Comparison of ENCODE assay signal across 19 cellular contexts in the genomic region with DNA sequence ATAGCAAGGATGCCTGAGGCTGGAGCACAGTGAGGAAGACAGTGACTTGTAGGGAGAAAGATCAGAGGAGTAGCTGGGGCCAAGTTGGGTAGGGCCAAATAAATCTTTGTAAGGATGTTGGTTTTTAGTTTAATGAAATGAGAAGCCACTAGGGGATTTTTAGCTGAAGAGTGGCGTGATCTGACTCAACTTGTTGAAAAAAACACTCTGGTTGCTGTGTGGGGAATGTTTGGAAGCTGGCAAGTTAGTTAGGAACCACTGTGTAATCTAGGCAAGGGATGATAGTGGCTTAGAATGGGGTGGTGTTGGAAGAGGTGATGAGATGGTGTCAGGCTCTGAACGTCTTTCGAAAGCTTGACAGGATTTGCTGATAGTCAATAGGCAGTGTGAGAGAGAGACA.
DNase-seq lines count a peak whose midpoint lies in the region; ATAC-seq, FAIRE-seq and TF ChIP-seq lines count a peak whose summit lies in the region.
"Had no signal": no experiment of that assay in that cellular context is flagged by ENCODE, and none has a peak within 500 bp of the region (broad histone marks: within the 10 kb centered on the region; RNA-seq: fewer than 3 reads in every experiment).

No MANE protein-coding gene starts in this region.

- CTCF ChIA-PET in H1 (lab: Charles Lee; ENCODE audit: partially characterized antibody) = interaction anchor here (0.7 to 1.2 kb wide), 4 partner anchors 8 to 256 kb away, joined by 3 read pairs; no protein-coding TSS in a partner anchor

- H4K5ac ChIP-seq in H1 (ENCODE audit: insufficient read length, low read depth, low read length) (no peak overlapping the region), mesendoderm (ENCODE audit: low read length) (no peak overlapping the region)

- no peak overlapping the region for H3K4me3 ChIP-seq in H1 (ENCODE audit: extremely low read depth in 1 of 4, insufficient read depth in 2 of 4, low read depth in 3 of 4, low read length in 4 of 4)
- no peak overlapping the region for H3K4me3 ChIP-seq in mesendoderm (ENCODE audit: low read length)
- no peak overlapping the region for H3K4me3 ChIP-seq in aorta (ENCODE audit: low read length in 2 of 2)
- H3K4me3 ChIP-seq: BLaER1 treated with 17β-estradiol and CSF1 and Interleukin-3, amounts not matched to agents 10 nM and 100 nM had no signal

- DNase-seq in Right ventricle myocardium superior (no peak), cardiac septum (ENCODE audit: low spot score) (no peak), H1 (ENCODE audit: low read depth in 1 of 2, low spot score in 2 of 2) (no peak), mesendoderm (peak; percentile 63), aorta (no peak), GOT3 (lab: John Stamatoyannopoulos, UW) (no peak)
- no peak for DNase-seq in stimulated activated naive CD4-positive, alpha-beta T cell (lab: John Stamatoyannopoulos, UW)
- DNase-seq: 8988T; CD8-positive, alpha-beta memory T cell; DMS79 treated with DMSO at 0.1 percent for 48 hours; H7; Karpas-422; NCI-H187; NCI-H226; NCI-H524 treated with DMSO at 0.1 percent for 48 hours had no signal

- POLR2A ChIA-PET in H1 (lab: Charles Lee; ENCODE audit: partially characterized antibody) = no interaction called here

- H4K20me1 ChIP-seq in H1 (replicated peaks in 1 of 2; ENCODE audit: control insufficient read depth in 1 of 2, insufficient read depth in 2 of 2, low read length in 2 of 2) = no peaks in the 10 kb centered on the region
- H4K20me1 ChIP-seq: BLaER1 treated with 17β-estradiol and CSF1 and Interleukin-3, amounts not matched to agents 10 nM and 100 nM had no signal

- no peaks in the 10 kb centered on the region for H3K36me3 ChIP-seq in H1 (ENCODE audit: control insufficient read depth in 2 of 4, insufficient read depth in 4 of 4, low read length in 3 of 4)
- no peaks in the 10 kb centered on the region for H3K36me3 ChIP-seq in mesendoderm (ENCODE audit: control insufficient read depth, insufficient read depth, low read length)
- no peaks in the 10 kb centered on the region for H3K36me3 ChIP-seq in aorta (ENCODE audit: control insufficient read depth in 1 of 2, insufficient read depth in 2 of 2, low read length in 1 of 2)
- H3K36me3 ChIP-seq: BLaER1 treated with 17β-estradiol and CSF1 and Interleukin-3, amounts not matched to agents 10 nM and 100 nM had no signal

- H2BK12ac ChIP-seq in H1 (ENCODE audit: low read depth, low read length) = no peak overlapping the region

- 74% methylated on average over 3 of the region's 3 CpGs; no CpG with 5 or more reads in 1 of the 2 experiments for WGBS in H1 (ENCODE audit: extremely low coverage in 1 of 2, insufficient coverage in 1 of 2, insufficient read length in 1 of 2, insufficient replicate concordance in 2 of 2, low coverage in 1 of 2, low lambda C conversion rate in 2 of 2, missing lambda C conversion rate in 1 of 2), 2 experiments
- WGBS in mesendoderm (ENCODE audit: extremely low coverage, insufficient coverage, low lambda C conversion rate) = no CpG with 5 or more reads among the region's 3 CpGs
- 55 to 69% methylated on average over 3 of the region's 3 CpGs for WGBS in aorta, 2 donors

- no peak for TF ChIP-seq POLR2A in H1 (IDR thresholded peaks at IDR 0.05; ENCODE audit: control extremely low read depth in 1 of 2, low read depth in 2 of 2, low read length in 2 of 2)

- no peak overlapping the region for H3K27ac ChIP-seq in H1 (ENCODE audit: low read depth, low read length)
- H3K27ac ChIP-seq in mesendoderm (ENCODE audit: low read depth, low read length) = no peak overlapping the region
- no peak overlapping the region for H3K27ac ChIP-seq in aorta (ENCODE audit: low read depth in 1 of 2, low read length in 2 of 2)
- H3K27ac ChIP-seq: BLaER1 treated with 17β-estradiol and CSF1 and Interleukin-3, amounts not matched to agents 10 nM and 100 nM had no signal

- H2BK120ac ChIP-seq in H1 (replicated peaks; ENCODE audit: low read depth, low read length) (no peak overlapping the region), mesendoderm (ENCODE audit: low read depth, low read length) (no peak overlapping the region)

- no peak for TF ChIP-seq RAD21 in H1 (IDR thresholded peaks at IDR 0.05 in 1 of 2, conservative IDR thresholded peaks at IDR 0.05 in 1 of 2; ENCODE audit: low read depth in 2 of 2, low read length in 2 of 2)

- no peak overlapping the region for H3K4ac ChIP-seq in H1 (replicated peaks; ENCODE audit: insufficient read length, low read depth, low read length)
- peak overlapping the region; percentile 12 for H3K4ac ChIP-seq in mesendoderm (ENCODE audit: low read depth, low read length)

- no peak overlapping the region for H2AK5ac ChIP-seq in H1 (ENCODE audit: low read depth, low read length)
- no peak overlapping the region for H2AK5ac ChIP-seq in mesendoderm (ENCODE audit: low read length)

- no peak overlapping the region for H4K91ac ChIP-seq in H1 (replicated peaks; ENCODE audit: insufficient read length, low read length)

- no peaks in the 10 kb centered on the region for H3K9me3 ChIP-seq in H1 (ENCODE audit: insufficient read depth in 2 of 2, low read depth in 1 of 2, low read length in 1 of 2)
- H3K9me3 ChIP-seq in aorta (ENCODE audit: control insufficient read depth, low read length) = no peaks in the 10 kb centered on the region

- intact Hi-C loops in Right ventricle myocardium superior (cut with DNase I) (no loop called here), cardiac septum (cut with DNase I) (no loop called here), aorta (cut with DNase I) (loop anchor here in 1 of 2 donors (5.0 kb wide), 1 partner anchor 64 kb away; no protein-coding TSS in a partner anchor)

- no peak for TF ChIP-seq EP300 in H1 (IDR thresholded peaks at IDR 0.05; ENCODE audit: borderline replicate concordance in 1 of 2, low read depth in 2 of 2, low read length in 2 of 2)

- H3K56ac ChIP-seq in H1 (replicated peaks; ENCODE audit: insufficient read length, low read depth, low read length) (no peak overlapping the region), mesendoderm (ENCODE audit: low read length) (no peak overlapping the region)

- no peak overlapping the region for H4K8ac ChIP-seq in H1 (ENCODE audit: extremely low read depth, insufficient read depth, low read length)
- H4K8ac ChIP-seq in mesendoderm (ENCODE audit: low read depth, low read length) = no peak overlapping the region

- H2BK15ac ChIP-seq in H1 (ENCODE audit: low read length) (no peak overlapping the region), mesendoderm (replicated peaks; ENCODE audit: low read depth) (no peak overlapping the region)

- H3K27me3 ChIP-seq in H1 (replicated peaks in 1 of 4; ENCODE audit: control insufficient read depth in 3 of 4, extremely low read depth in 1 of 4, insufficient read depth in 3 of 4, low read length in 3 of 4) (no peaks in the 10 kb centered on the region), mesendoderm (ENCODE audit: insufficient read depth, low read length, poor library complexity) (no peaks in the 10 kb centered on the region), aorta (ENCODE audit: control insufficient read depth in 1 of 2, insufficient read depth in 2 of 2, low read length in 1 of 2) (no peaks in the 10 kb centered on the region)
- H3K27me3 ChIP-seq: BLaER1 treated with 17β-estradiol and CSF1 and Interleukin-3, amounts not matched to agents 10 nM and 100 nM had no signal

- H2AFZ ChIP-seq in H1 (ENCODE audit: low read length) = no peak overlapping the region

- H3K23me2 ChIP-seq in H1 (ENCODE audit: low read depth, low read length) = no peaks in the 10 kb centered on the region

- H3K4me1 ChIP-seq in H1 (replicated peaks in 1 of 4; ENCODE audit: control insufficient read depth in 3 of 4, insufficient read depth in 4 of 4, low read length in 3 of 4) = peaks cover 0 to 2% (median 0%) of the 10 kb centered on the region in 4 experiments; a peak in 2 of 7 replicates
- H3K4me1 ChIP-seq in mesendoderm (ENCODE audit: control insufficient read depth, low read depth, low read length) = no peaks in the 10 kb centered on the region
- H3K4me1 ChIP-seq in aorta (ENCODE audit: control insufficient read depth in 1 of 2, insufficient read depth in 2 of 2, low read length in 2 of 2) = peaks cover 0 to 1% of the 10 kb centered on the region in 2 donors

- H3K23ac ChIP-seq in H1 (ENCODE audit: insufficient read length) (no peak overlapping the region), mesendoderm (ENCODE audit: low read length) (no peak overlapping the region)

- FAIRE-seq in H1 (lab: Jason Lieb, UNC) = peak; percentile 19
- FAIRE-seq: G401.6, GM12891 had no signal

- no peak for TF ChIP-seq CTCF in H1 (IDR thresholded peaks at IDR 0.05; ENCODE audit: control extremely low read depth in 1 of 3, insufficient read depth in 1 of 3, low read depth in 1 of 3, low read length in 3 of 3)

- H3K4me2 ChIP-seq in H1 (ENCODE audit: insufficient read depth in 1 of 2, low read depth in 2 of 2, low read length in 2 of 2) (no peak overlapping the region), mesendoderm (ENCODE audit: low read length) (no peak overlapping the region)

- no peak overlapping the region for H2BK20ac ChIP-seq in H1 (ENCODE audit: low read length)

- H3K14ac ChIP-seq in H1 (ENCODE audit: insufficient read length) = no peak overlapping the region

- H3K18ac ChIP-seq in H1 (ENCODE audit: extremely low read depth, low read length) (no peak overlapping the region), mesendoderm (ENCODE audit: low read length) (peak overlapping the region; percentile 47)

- H2BK5ac ChIP-seq in H1 (ENCODE audit: low read depth, low read length) (no peak overlapping the region), mesendoderm (ENCODE audit: low read length) (no peak overlapping the region)

- ATAC-seq in Right ventricle myocardium superior (ENCODE audit: poor library complexity) (peak; percentile 81), aorta (ENCODE audit: low FRiP score) (peak; percentile 44), HG02588 (IDR thresholded peaks at IDR 0.05; ENCODE audit: unreplicated experiment) (no peak)

- H3K9ac ChIP-seq in H1 (replicated peaks in 1 of 4; ENCODE audit: extremely low read depth in 1 of 4, low read depth in 3 of 4, low read length in 3 of 4) = no peak overlapping the region
- no peak overlapping the region for H3K9ac ChIP-seq in mesendoderm (ENCODE audit: low read length)
- H3K9ac ChIP-seq: BLaER1 treated with 17β-estradiol and CSF1 and Interleukin-3, amounts not matched to agents 10 nM and 100 nM had no signal

- no peaks in the 10 kb centered on the region for H3K79me2 ChIP-seq in H1 (ENCODE audit: control insufficient read depth in 1 of 2, insufficient read depth in 2 of 2, low read length in 2 of 2)
- H3K79me2 ChIP-seq in mesendoderm (ENCODE audit: control insufficient read depth, insufficient read depth, low read length) = no peaks in the 10 kb centered on the region

- H3K79me1 ChIP-seq in H1 (ENCODE audit: low read depth, low read length) (no peaks in the 10 kb centered on the region), mesendoderm (ENCODE audit: low read length) (no peaks in the 10 kb centered on the region)

TF ChIP-seq in H1, 55 proteins besides CTCF, POLR2A, EP300 and RAD21 (continues in another document):
- no peak for TF ChIP-seq BRCA1 (IDR thresholded peaks at IDR 0.05; ENCODE audit: low read depth, low read length)
- TF ChIP-seq YY1 (IDR thresholded peaks at IDR 0.05; ENCODE audit: low read depth, low read length) = no peak
- TF ChIP-seq HDAC6 (IDR thresholded peaks at IDR 0.05; ENCODE audit: low read depth, low read length) = no peak
- TF ChIP-seq TEAD4 (IDR thresholded peaks at IDR 0.05; ENCODE audit: low read depth, low read length) = no peak
- TF ChIP-seq KDM5A (IDR thresholded peaks at IDR 0.05; ENCODE audit: low read length) = no peak
